Comparison of ENCODE assay signal across 7 cellular contexts in the genomic region with DNA sequence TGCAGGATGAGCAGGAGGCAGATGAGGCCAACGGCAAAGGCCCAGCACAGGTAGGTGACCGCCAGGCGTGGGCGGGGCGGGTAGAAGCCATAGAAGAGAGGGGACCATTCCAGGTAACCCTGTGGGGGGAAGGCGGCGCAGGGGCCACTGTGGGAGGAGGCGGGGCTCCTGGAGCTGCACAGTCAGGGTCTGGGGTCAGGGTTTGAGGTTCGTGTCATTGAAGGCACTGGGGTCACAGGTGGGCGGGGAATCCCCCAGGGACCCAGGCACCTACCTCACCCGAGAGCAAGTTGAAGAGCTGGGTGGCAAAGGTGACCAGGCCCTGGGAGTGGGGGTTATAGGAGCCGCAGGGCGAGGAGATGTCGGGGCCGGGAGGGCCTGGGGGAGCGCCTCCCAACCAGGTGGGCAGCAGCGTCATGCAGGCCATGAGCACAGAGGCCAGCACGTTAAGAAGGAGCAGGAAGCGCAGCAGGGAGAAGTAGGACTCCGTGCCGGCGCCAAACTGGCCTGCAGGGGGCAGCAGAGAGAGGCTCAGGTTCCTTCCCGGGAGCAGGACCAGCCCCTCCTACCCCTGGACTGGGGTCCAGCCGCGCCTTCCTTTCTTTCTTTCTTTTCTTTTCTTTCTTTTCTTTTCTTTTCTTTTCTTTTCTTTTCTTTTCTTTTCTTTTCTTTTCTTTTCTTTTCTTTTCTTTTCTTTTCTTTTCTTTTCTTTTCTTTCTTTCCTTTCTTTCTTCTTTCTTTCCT. TPM values are rescaled to one million over a fixed set of nuclear protein-coding genes. Genes with fewer than 3 reads are reported as not detected.
DNase-seq lines count a peak whose midpoint lies in the region; ATAC-seq, FAIRE-seq and TF ChIP-seq lines count a peak whose summit lies in the region.

No MANE protein-coding gene starts in this region.

- peak; percentile 74 for DNase-seq in GM18507 (ENCODE audit: extremely low spot score, insufficient read length, low read depth)
- DNase-seq in NAMALWA (ENCODE audit: low spot score), result peak; percentile 87
- DNase-seq in SJSA1 (ENCODE audit: low read depth in 1 of 2, low spot score in 2 of 2), result peak; percentile 74 to 93
- DNase-seq in activated gamma-delta T cell (lab: John Stamatoyannopoulos, UW), result peak; percentile 66
- DNase-seq in foreskin melanocyte, result peak; percentile 64
- DNase-seq in pancreas, result peak; percentile 85 to 100 (median 93)
- DNase-seq in transverse colon, result peak; percentile 96

- H3K4me1 ChIP-seq in SJSA1 (replicated peaks), result peaks cover 3% of the 10 kb centered on the region; the same call in 1 of the 2 replicates
- peaks cover 0 to 2% (median 0%) of the 10 kb centered on the region in 3 donors for H3K4me1 ChIP-seq in pancreas
- H3K4me1 ChIP-seq in transverse colon, result peaks cover 5 to 30% (median 16%) of the 10 kb centered on the region in 4 donors

- WGBS in pancreas, 2 donors, result 25 to 26% methylated on average over 25 of the region's 25 CpGs
- WGBS in transverse colon (ENCODE audit: low coverage in 1 of 2), 2 donors, result 30% methylated on average over 25 of the region's 25 CpGs; no CpG with 5 or more reads in 1 of the 2 donors

- peak; percentile 53 to 82 (median 70) for ATAC-seq in pancreas

- H3K27me3 ChIP-seq in SJSA1 (replicated peaks) (no peaks in the 10 kb centered on the region), pancreas (no peaks in the 10 kb centered on the region), transverse colon (peaks cover 7% of the 10 kb centered on the region)

- in situ Hi-C loops in transverse colon (cut with MboI; ENCODE audit: low pct_ligation_motif_present in 1 of 4, low pct_unique_long_range_greater_than_20kb in 1 of 4, low sequenced_read_pairs in 3 of 4), result loop anchor here in 1 of 4 donors (10.0 kb wide), 1 partner anchor 66 kb away; no protein-coding TSS in a partner anchor

- no peak for TF ChIP-seq EP300 in transverse colon (IDR thresholded peaks at IDR 0.05; ENCODE audit: low read depth)

- H3K9me3 ChIP-seq in SJSA1 (replicated peaks) (no peaks in the 10 kb centered on the region), pancreas (no peaks in the 10 kb centered on the region), transverse colon (no peaks in the 10 kb centered on the region)

- TF ChIP-seq CTCF in pancreas (IDR thresholded peaks at IDR 0.05) (peak; percentile 85 to 97 (median 93)), transverse colon (IDR thresholded peaks at IDR 0.05) (peak; percentile 75 to 98 (median 91))

- no peaks in the 10 kb centered on the region for H3K36me3 ChIP-seq in SJSA1
- H3K36me3 ChIP-seq in pancreas, result no peaks in the 10 kb centered on the region
- no peaks in the 10 kb centered on the region for H3K36me3 ChIP-seq in transverse colon

- H3K27ac ChIP-seq in SJSA1 (no peak overlapping the region), pancreas (no peak overlapping the region), transverse colon (peak overlapping the region in 1 of 4 donors; percentile 33)

- FAIRE-seq in GM18507 (lab: Jason Lieb, UNC) (peak; percentile 85), pancreas (lab: Jason Lieb, UNC) (no peak)

- no peak for TF ChIP-seq POLR2A in transverse colon (IDR thresholded peaks at IDR 0.05)

- H3K4me3 ChIP-seq in SJSA1 (no peak overlapping the region), pancreas (no peak overlapping the region), transverse colon (no peak overlapping the region)

- intact Hi-C loops in pancreas (cut with DNase I), result no loop called here
- intact Hi-C loops in transverse colon (cut with DNase I; ENCODE audit: low total_unique reads), result loop anchor here (5.0 kb wide), 1 partner anchor 64 kb away; no protein-coding TSS in a partner anchor

RNA-seq across cellular contexts. Expression of gene TMC4, which starts 4.6 kb away (rescaled TPM):
- total RNA-seq in SJSA1 (2014; rRNA removed; shearing (Covaris generic)), result 0.11 TPM in 1 of 2 replicates, not detected in the other
- total RNA-seq in pancreas (10 to 100 TPM; 51.8 to 66.5 (median 56.2) TPM), transverse colon (100 to 1,000 TPM in 3 of 4 donors, 10 to 100 TPM in 1; 91.5 to 386 (median 180) TPM)
- 10 to 100 TPM; 80.0 to 88.9 TPM for polyA plus RNA-seq in pancreas

RNA-seq across cellular contexts. Expression of gene LENG1, which starts 8.8 kb away (rescaled TPM):
- total RNA-seq in SJSA1 (2014; rRNA removed; shearing (Covaris generic)), result 15.8 and 18.9 TPM in 2 replicates
- total RNA-seq in pancreas (1 to 10 TPM; 2.1 to 5.1 (median 4.4) TPM), transverse colon (10 to 100 TPM in 1 of 4 donors, 1 to 10 TPM in 3; 3.4 to 11.1 (median 5.8) TPM)
- 1 to 10 TPM; 9.6 to 9.7 TPM for polyA plus RNA-seq in pancreas

RNA-seq across cellular contexts. Expression of gene MBOAT7, which starts 21.0 kb away (rescaled TPM):
- total RNA-seq in SJSA1 (2014; rRNA removed; shearing (Covaris generic)), result 97.7 and 118 TPM in 2 replicates
- total RNA-seq in pancreas, result 10 to 100 TPM; 18.8 to 47.2 (median 27.3) TPM
- polyA plus RNA-seq in pancreas, result 10 to 100 TPM; 32.6 to 34.7 TPM
- 100 to 1,000 TPM; 180 to 249 (median 218) TPM for total RNA-seq in transverse colon

RNA-seq across cellular contexts. Expression of gene TSEN34, which starts 22.8 kb away (rescaled TPM):
- total RNA-seq in SJSA1 (2014; rRNA removed; shearing (Covaris generic)), result 85.4 and 106 TPM in 2 replicates
- total RNA-seq in pancreas (10 to 100 TPM; 16.8 to 24.7 (median 19.4) TPM), transverse colon (100 to 1,000 TPM in 1 of 4 donors, 10 to 100 TPM in 3; 62.0 to 138 (median 65.9) TPM)
- polyA plus RNA-seq in pancreas, result 10 to 100 TPM; 19.5 to 33.3 TPM

RNA-seq across cellular contexts. Expression of gene CNOT3, which starts 30.8 kb away (rescaled TPM):
- 13.9 and 14.2 TPM in 2 replicates for total RNA-seq in SJSA1 (2014; rRNA removed; shearing (Covaris generic))
- total RNA-seq in pancreas (10 to 100 TPM; 16.8 to 28.5 (median 21.3) TPM), transverse colon (10 to 100 TPM; 28.1 to 85.7 (median 32.1) TPM)
- 10 to 100 TPM; 39.0 to 40.0 TPM for polyA plus RNA-seq in pancreas

Comparison
In these comparisons a context has a peak if more than half of its experiments do, and no peak if none do; other contexts are left out.
1. RNA of gene TMC4, which starts 4.6 kb away (total RNA-seq): 91.5 to 386 TPM in transverse colon and 51.8 to 66.5 TPM in pancreas; 0.11 TPM in SJSA1; every median in the first group is over 10 times any median in the second.
2. Peak in every context shown above with its lines, with median percentiles within 50 percentile points of each other: DNase-seq.